Comparison of ENCODE assay signal across 1 cellular context in the genomic region with DNA sequence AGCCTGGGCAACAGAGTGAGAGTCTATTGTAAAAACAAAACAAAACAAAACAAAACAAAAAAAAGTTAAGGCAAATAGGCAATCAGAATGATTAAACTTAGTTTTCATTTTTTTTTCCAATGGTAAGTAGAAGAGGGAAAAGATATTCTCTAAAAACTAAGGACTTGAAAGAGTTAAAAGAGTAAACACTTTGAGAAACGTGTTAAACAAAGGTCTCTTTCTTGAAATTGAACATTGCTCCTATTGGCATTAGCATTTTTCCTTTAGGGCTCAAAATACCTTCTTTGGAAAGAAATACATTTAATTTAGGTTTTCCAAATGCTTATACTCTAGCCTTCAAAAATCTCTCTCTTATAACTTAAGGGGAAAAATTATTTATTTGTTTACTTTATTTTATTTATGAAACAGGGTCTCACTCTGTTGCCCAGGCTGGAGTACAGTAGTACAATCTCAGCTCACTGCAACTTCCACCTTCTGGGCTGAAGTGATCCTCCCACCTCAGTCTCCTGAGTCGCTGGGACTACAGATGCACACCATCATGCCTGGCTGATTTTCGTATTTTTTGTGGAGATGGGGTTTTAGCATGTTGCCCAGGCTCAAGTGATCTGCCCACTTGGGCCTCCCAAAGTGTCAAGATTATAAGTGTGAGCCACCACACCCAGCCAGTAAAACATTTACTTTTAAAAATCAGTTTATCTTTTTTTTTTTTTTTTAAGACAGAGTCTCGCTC.
A peak's percentile ranks its signal among the peaks of the same experiment; 100 is the strongest.
TF ChIP-seq lines count a peak whose summit lies in the region.

No MANE protein-coding gene starts in this region.

TF ChIP-seq in HepG2, 621 proteins besides CTCF, POLR2A, EP300 and RAD21 (continued from another document):
- TF ChIP-seq, protein P1, sequence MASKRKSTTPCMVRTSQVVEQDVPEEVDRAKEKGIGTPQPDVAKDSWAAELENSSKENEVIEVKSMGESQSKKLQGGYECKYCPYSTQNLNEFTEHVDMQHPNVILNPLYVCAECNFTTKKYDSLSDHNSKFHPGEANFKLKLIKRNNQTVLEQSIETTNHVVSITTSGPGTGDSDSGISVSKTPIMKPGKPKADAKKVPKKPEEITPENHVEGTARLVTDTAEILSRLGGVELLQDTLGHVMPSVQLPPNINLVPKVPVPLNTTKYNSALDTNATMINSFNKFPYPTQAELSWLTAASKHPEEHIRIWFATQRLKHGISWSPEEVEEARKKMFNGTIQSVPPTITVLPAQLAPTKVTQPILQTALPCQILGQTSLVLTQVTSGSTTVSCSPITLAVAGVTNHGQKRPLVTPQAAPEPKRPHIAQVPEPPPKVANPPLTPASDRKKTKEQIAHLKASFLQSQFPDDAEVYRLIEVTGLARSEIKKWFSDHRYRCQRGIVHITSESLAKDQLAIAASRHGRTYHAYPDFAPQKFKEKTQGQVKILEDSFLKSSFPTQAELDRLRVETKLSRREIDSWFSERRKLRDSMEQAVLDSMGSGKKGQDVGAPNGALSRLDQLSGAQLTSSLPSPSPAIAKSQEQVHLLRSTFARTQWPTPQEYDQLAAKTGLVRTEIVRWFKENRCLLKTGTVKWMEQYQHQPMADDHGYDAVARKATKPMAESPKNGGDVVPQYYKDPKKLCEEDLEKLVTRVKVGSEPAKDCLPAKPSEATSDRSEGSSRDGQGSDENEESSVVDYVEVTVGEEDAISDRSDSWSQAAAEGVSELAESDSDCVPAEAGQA (IDR thresholded peaks at IDR 0.05; ENCODE audit: low read depth): no peak
- TF ChIP-seq, protein P1 (CRISPR knock-in tag; IDR thresholded peaks at IDR 0.05; ENCODE audit: borderline replicate concordance): no peak
- TF ChIP-seq, protein P2, sequence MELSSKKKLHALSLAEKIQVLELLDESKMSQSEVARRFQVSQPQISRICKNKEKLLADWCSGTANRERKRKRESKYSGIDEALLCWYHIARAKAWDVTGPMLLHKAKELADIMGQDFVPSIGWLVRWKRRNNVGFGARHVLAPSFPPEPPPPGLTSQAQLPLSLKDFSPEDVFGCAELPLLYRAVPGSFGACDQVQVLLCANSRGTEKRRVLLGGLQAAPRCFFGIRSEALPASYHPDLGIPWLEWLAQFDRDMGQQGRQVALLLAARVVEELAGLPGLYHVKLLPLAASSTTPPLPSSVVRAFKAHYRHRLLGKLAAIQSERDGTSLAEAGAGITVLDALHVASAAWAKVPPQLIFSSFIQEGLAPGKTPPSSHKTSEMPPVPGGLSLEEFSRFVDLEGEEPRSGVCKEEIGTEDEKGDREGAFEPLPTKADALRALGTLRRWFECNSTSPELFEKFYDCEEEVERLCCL (CRISPR knock-in tag; IDR thresholded peaks at IDR 0.05; ENCODE audit: borderline replicate concordance): no peak
- no peak for TF ChIP-seq POLR2AphosphoS5 (IDR thresholded peaks at IDR 0.05; ENCODE audit: low read depth, low read length)
- no peak for TF ChIP-seq RBAK (CRISPR knock-in tag; IDR thresholded peaks at IDR 0.05)
- TF ChIP-seq FOXJ3 (CRISPR knock-in tag; IDR thresholded peaks at IDR 0.05; ENCODE audit: borderline replicate concordance): peak; percentile 27; the same call in 1 of the 2 replicates
- no peak for TF ChIP-seq ATF1 (CRISPR knock-in tag; IDR thresholded peaks at IDR 0.05)
- no peak for TF ChIP-seq ZSCAN21 (CRISPR knock-in tag; IDR thresholded peaks at IDR 0.05; ENCODE audit: borderline replicate concordance)
- no peak; the same call in 1 of the 2 replicates for TF ChIP-seq PPARG (CRISPR knock-in tag; conservative IDR thresholded peaks at IDR 0.05)
- TF ChIP-seq ZNF317 (CRISPR knock-in tag; IDR thresholded peaks at IDR 0.05): no peak
- TF ChIP-seq, protein P3, sequence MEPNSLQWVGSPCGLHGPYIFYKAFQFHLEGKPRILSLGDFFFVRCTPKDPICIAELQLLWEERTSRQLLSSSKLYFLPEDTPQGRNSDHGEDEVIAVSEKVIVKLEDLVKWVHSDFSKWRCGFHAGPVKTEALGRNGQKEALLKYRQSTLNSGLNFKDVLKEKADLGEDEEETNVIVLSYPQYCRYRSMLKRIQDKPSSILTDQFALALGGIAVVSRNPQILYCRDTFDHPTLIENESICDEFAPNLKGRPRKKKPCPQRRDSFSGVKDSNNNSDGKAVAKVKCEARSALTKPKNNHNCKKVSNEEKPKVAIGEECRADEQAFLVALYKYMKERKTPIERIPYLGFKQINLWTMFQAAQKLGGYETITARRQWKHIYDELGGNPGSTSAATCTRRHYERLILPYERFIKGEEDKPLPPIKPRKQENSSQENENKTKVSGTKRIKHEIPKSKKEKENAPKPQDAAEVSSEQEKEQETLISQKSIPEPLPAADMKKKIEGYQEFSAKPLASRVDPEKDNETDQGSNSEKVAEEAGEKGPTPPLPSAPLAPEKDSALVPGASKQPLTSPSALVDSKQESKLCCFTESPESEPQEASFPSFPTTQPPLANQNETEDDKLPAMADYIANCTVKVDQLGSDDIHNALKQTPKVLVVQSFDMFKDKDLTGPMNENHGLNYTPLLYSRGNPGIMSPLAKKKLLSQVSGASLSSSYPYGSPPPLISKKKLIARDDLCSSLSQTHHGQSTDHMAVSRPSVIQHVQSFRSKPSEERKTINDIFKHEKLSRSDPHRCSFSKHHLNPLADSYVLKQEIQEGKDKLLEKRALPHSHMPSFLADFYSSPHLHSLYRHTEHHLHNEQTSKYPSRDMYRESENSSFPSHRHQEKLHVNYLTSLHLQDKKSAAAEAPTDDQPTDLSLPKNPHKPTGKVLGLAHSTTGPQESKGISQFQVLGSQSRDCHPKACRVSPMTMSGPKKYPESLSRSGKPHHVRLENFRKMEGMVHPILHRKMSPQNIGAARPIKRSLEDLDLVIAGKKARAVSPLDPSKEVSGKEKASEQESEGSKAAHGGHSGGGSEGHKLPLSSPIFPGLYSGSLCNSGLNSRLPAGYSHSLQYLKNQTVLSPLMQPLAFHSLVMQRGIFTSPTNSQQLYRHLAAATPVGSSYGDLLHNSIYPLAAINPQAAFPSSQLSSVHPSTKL (CRISPR knock-in tag; IDR thresholded peaks at IDR 0.05): peak; percentile 25; the same call in 1 of the 2 replicates
- TF ChIP-seq GFI1 (CRISPR knock-in tag; IDR thresholded peaks at IDR 0.05; ENCODE audit: borderline replicate concordance): 0 out of 2 replicates have a peak, but pooled peaks have one; percentile 32
- no peak for TF ChIP-seq TBX2 (CRISPR knock-in tag; IDR thresholded peaks at IDR 0.05; ENCODE audit: borderline replicate concordance)
- no peak for TF ChIP-seq ERF (CRISPR knock-in tag; IDR thresholded peaks at IDR 0.05)
- TF ChIP-seq NR2F2 (IDR thresholded peaks at IDR 0.05; ENCODE audit: borderline replicate concordance, low read depth): no peak
